In genomic region chr3:187669675-187670504, GRCh38 we compare ENCODE assay signal across 10 cellular contexts. TPM values are rescaled to one million over a fixed set of nuclear protein-coding genes. Genes with fewer than 3 reads are reported as not detected.
DNase-seq lines count a peak whose midpoint lies in the region; ATAC-seq and TF ChIP-seq lines count a peak whose summit lies in the region.
"Had no signal": no experiment of that assay in that cellular context is flagged by ENCODE, and none has a peak within 500 bp of the region (broad histone marks: within the 10 kb centered on the region; RNA-seq: fewer than 3 reads in every experiment).

TSS of gene SST (minus strand) at chr3:187670394. CDS start at chr3:187670291, 103 bp downstream.

- intact Hi-C loops in left colon (cut with DNase I, micrococcal nuclease) (loop anchor here in 1 of 2 donors (10.0 kb wide), 1 partner anchor 445 kb away; no protein-coding TSS in a partner anchor), prostate gland (cut with DNase I) (no loop called here)

- H3K4me1 ChIP-seq in prostate gland (replicated peaks), result no peaks in the 10 kb centered on the region

- 7% methylated on average over 46 of the region's 46 CpGs for WGBS in prostate gland

- no peak for TF ChIP-seq POLR2A in prostate gland (IDR thresholded peaks at IDR 0.05)

- in situ Hi-C loops in ACHN (cut with HindIII; ENCODE audit: low pct_ligation_motif_present, low pct_unique_long_range_greater_than_20kb, low sequenced_read_pairs) (no loop called here), astrocyte of the spinal cord (cut with HindIII; ENCODE audit: low sequenced_read_pairs) (loop anchor here (10.0 kb wide), 1 partner anchor 355 kb away; no protein-coding TSS in a partner anchor)

- DNase-seq in ACHN (peak; percentile 45), HuH-7.5 (ENCODE audit: low spot score) (peak; percentile 23), astrocyte of the spinal cord (ENCODE audit: low read depth, low spot score) (peak; percentile 56), left colon (peak in 1 of 2 donors; percentile 10), NCI-H2081 (lab: John Stamatoyannopoulos, UW) (no peak), NCI-H345 (lab: John Stamatoyannopoulos, UW) (no peak), prostate gland (ENCODE audit: low spot score) (no peak)
- DNase-seq: activated B cell treated with CpG ODN at 0.5 μM for 24 hours had no signal

- no peaks in the 10 kb centered on the region for H3K36me3 ChIP-seq in prostate gland

- no peaks in the 10 kb centered on the region for H3K9me3 ChIP-seq in prostate gland

- no peak for ATAC-seq in left colon
- no peak for ATAC-seq in HG02759 (IDR thresholded peaks at IDR 0.05; ENCODE audit: unreplicated experiment)

- H3K27ac ChIP-seq in prostate gland, result no peak within 1 kb of the TSS

- H3K27me3 ChIP-seq in prostate gland (replicated peaks; ENCODE audit: insufficient read depth), result peaks cover 21% of the 10 kb centered on the region

- no peak for TF ChIP-seq CTCF in astrocyte of the spinal cord (IDR thresholded peaks at IDR 0.05; ENCODE audit: low read depth, low read length)
- no peak for TF ChIP-seq CTCF in prostate gland (IDR thresholded peaks at IDR 0.05)

- H3K4me3 ChIP-seq in astrocyte of the spinal cord (ENCODE audit: low read depth, low read length), result no peak within 1 kb of the TSS
- no peak within 1 kb of the TSS for H3K4me3 ChIP-seq in prostate gland

RNA-seq across cellular contexts. Expression of gene SST, which starts in this region (rescaled TPM):
- 10 to 100 TPM; 27.8 to 29.4 TPM for total RNA-seq in left colon
- not detected for total RNA-seq in prostate gland
- total RNA-seq: activated B cell treated with CpG ODN at 0.5 μM for 24 hours, skeletal muscle tissue had no signal

Comparison
In these comparisons a context has a peak if more than half of its experiments do, and no peak if none do; other contexts are left out.
1. RNA of gene SST (total RNA-seq): 27.8 to 29.4 TPM in left colon; not detected in prostate gland; every median in the first group is over 10 times any median in the second.
2. DNase-seq: peak in ACHN (single experiment), HuH-7.5 (single experiment) and astrocyte of the spinal cord (single experiment); none in NCI-H2081 (0 of 2), NCI-H345 (single experiment) and prostate gland (single experiment).